In the genomic region with DNA sequence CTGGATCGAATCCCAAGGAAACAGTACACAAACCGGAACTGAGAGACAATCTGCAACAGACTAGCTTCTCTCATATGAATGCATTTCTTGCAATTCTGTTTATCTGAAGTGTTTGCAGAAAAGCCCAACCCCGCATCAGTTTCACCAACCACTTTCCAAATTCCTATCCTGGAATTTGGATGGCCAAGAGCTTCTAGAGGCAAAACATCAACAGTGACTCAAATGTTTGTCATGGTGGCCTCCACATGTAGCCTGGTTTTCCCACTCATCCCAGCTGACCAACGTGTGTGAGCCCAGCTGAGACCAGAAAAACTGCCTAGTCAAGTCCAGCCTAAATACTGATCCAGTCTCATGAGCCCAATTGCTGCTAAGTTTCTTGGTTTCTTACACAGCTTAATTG, we compare ENCODE assay signal across 1 cellular context.
TF ChIP-seq lines count a peak whose summit lies in the region.

No MANE protein-coding gene starts in this region.

TF ChIP-seq in GM23338, 12 proteins besides CTCF, POLR2A, EP300 and RAD21 (continued from another document):
- TF ChIP-seq, protein P1, sequence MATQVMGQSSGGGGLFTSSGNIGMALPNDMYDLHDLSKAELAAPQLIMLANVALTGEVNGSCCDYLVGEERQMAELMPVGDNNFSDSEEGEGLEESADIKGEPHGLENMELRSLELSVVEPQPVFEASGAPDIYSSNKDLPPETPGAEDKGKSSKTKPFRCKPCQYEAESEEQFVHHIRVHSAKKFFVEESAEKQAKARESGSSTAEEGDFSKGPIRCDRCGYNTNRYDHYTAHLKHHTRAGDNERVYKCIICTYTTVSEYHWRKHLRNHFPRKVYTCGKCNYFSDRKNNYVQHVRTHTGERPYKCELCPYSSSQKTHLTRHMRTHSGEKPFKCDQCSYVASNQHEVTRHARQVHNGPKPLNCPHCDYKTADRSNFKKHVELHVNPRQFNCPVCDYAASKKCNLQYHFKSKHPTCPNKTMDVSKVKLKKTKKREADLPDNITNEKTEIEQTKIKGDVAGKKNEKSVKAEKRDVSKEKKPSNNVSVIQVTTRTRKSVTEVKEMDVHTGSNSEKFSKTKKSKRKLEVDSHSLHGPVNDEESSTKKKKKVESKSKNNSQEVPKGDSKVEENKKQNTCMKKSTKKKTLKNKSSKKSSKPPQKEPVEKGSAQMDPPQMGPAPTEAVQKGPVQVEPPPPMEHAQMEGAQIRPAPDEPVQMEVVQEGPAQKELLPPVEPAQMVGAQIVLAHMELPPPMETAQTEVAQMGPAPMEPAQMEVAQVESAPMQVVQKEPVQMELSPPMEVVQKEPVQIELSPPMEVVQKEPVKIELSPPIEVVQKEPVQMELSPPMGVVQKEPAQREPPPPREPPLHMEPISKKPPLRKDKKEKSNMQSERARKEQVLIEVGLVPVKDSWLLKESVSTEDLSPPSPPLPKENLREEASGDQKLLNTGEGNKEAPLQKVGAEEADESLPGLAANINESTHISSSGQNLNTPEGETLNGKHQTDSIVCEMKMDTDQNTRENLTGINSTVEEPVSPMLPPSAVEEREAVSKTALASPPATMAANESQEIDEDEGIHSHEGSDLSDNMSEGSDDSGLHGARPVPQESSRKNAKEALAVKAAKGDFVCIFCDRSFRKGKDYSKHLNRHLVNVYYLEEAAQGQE (IDR thresholded peaks at IDR 0.05; ENCODE audit: unreplicated experiment), result no peak
- TF ChIP-seq CREB1 (CRISPR knock-in tag; IDR thresholded peaks at IDR 0.05; ENCODE audit: low read depth) (no peak), ZNF114 (CRISPR knock-in tag; IDR thresholded peaks at IDR 0.05) (no peak), EZH2phosphoT487 (IDR thresholded peaks at IDR 0.05; ENCODE audit: unreplicated experiment) (no peak), EZH2 (IDR thresholded peaks at IDR 0.05; ENCODE audit: low read depth, unreplicated experiment) (no peak), JUNB (IDR thresholded peaks at IDR 0.05; ENCODE audit: unreplicated experiment) (no peak), STAT1 (IDR thresholded peaks at IDR 0.05; ENCODE audit: unreplicated experiment) (no peak), POLR2AphosphoS5 (IDR thresholded peaks at IDR 0.05; ENCODE audit: low read depth) (no peak)
- TF ChIP-seq, protein P2, sequence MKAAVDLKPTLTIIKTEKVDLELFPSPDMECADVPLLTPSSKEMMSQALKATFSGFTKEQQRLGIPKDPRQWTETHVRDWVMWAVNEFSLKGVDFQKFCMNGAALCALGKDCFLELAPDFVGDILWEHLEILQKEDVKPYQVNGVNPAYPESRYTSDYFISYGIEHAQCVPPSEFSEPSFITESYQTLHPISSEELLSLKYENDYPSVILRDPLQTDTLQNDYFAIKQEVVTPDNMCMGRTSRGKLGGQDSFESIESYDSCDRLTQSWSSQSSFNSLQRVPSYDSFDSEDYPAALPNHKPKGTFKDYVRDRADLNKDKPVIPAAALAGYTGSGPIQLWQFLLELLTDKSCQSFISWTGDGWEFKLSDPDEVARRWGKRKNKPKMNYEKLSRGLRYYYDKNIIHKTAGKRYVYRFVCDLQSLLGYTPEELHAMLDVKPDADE (IDR thresholded peaks at IDR 0.05), result no peak
